In the genomic region with DNA sequence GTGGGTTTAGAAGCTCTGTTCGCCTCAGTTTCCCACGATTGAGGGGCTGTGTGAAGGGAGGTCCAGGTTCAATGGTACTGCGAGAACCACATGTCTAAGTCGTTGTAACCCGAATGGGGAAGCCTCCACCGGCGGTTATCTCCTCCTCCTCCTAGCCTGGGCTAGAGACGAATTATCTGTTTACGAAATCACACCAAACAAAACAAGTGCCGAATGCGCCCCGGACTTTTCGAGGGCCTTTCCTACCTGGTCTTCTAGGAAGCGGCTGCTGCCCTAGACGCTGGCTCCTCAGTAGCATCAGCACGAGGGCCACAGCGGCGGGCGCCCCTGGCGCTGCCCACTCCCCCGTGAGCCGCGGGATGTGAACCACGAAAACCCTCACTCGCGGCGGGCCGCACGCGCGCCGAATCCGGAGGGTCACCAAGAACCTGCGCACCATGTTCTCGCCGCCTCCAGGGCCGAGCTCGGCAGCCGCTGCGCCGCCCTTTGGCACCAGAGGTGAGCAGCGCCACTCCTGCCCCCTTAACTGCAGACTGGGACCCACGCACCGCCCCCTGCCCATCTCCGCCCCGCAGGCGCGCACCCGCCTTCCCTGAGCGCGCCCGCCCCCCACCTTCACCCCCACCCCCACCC, we compare ENCODE assay signal across 8 cellular contexts. TPM values are rescaled to one million over a fixed set of nuclear protein-coding genes. Genes with fewer than 3 reads are reported as not detected.
DNase-seq lines count a peak whose midpoint lies in the region; ATAC-seq, FAIRE-seq and TF ChIP-seq lines count a peak whose summit lies in the region.

A gene (minus strand): TSS at position 500 of the 633 bp plus-strand sequence.

- H3K27me3 Mint-ChIP-seq in immature natural killer cell (ENCODE audit: low read depth in 3 of 3), result peaks cover 20 to 43% (median 27%) of the 10 kb centered on the region in 3 donors

- in situ Hi-C loops in astrocyte of the cerebellum (cut with HindIII; ENCODE audit: low sequenced_read_pairs), result no loop called here

- peak within 1 kb of the TSS; percentile 93 to 99 (median 96) for H3K4me3 Mint-ChIP-seq in immature natural killer cell

- peak; percentile 86 for DNase-seq in DMS53 (lab: John Stamatoyannopoulos, UW)
- DNase-seq in SJCRH30, result peak in 1 of 2 experiments; percentile 84
- no peak for DNase-seq in astrocyte of the cerebellum (ENCODE audit: low read depth)
- peak; percentile 45 to 59 (median 50) for DNase-seq in immature natural killer cell
- DNase-seq in stimulated activated CD8-positive, alpha-beta memory T cell treated with anti-CD3 and anti-CD28 coated beads, Interleukin-4, amount 100 ng/mL, for 48 hours, result peak; percentile 70
- no peak for DNase-seq in RCC 7860 (ENCODE audit: low spot score)

- H3K36me3 Mint-ChIP-seq in immature natural killer cell, result peaks cover 0 to 6% (median 3%) of the 10 kb centered on the region in 3 donors

- no peaks in the 10 kb centered on the region for H3K27me3 ChIP-seq in SJCRH30

- H3K27ac Mint-ChIP-seq in immature natural killer cell, result peak within 1 kb of the TSS; percentile 86 to 96 (median 92)

- ATAC-seq in GM19452 (IDR thresholded peaks at IDR 0.05; ENCODE audit: unreplicated experiment), result peak; percentile 40
- peak; percentile 26 for ATAC-seq in HG03469 (IDR thresholded peaks at IDR 0.05; ENCODE audit: unreplicated experiment)

- peaks cover 0 to 2% (median 0%) of the 10 kb centered on the region in 6 donors for H3K9me3 Mint-ChIP-seq in immature natural killer cell

- peaks cover 26 to 30% of the 10 kb centered on the region in 2 donors for H3K4me1 Mint-ChIP-seq in immature natural killer cell

- peaks cover 10% of the 10 kb centered on the region; the same call in 1 of the 2 replicates for H3K4me1 ChIP-seq in SJCRH30

- TF ChIP-seq CTCF in astrocyte of the cerebellum (IDR thresholded peaks at IDR 0.05; ENCODE audit: low read depth, low read length, missing control alignments), result no peak

- FAIRE-seq in RCC 7860 (lab: Jason Lieb, UNC), result no peak

- H3K27ac ChIP-seq in SJCRH30, result peak within 1 kb of the TSS; percentile 95

- H3K4me3 ChIP-seq in SJCRH30 (peak within 1 kb of the TSS; percentile 96), astrocyte of the cerebellum (ENCODE audit: low read depth, low read length) (peak within 1 kb of the TSS; percentile 78)

- peaks cover 6% of the 10 kb centered on the region; the same call in 1 of the 2 replicates for H3K36me3 ChIP-seq in SJCRH30

- no peaks in the 10 kb centered on the region for H3K9me3 ChIP-seq in SJCRH30 (replicated peaks)

RNA-seq across cellular contexts. Expression of the gene that starts here (rescaled TPM):
- 107 and 128 TPM in 2 replicates for total RNA-seq in SJCRH30 (2014; rRNA removed; shearing (Covaris generic))
- polyA plus RNA-seq in immature natural killer cell, result 1 to 10 TPM; 2.3 to 8.3 (median 2.6) TPM

Comparison
In these comparisons a context has a peak if more than half of its experiments do, and no peak if none do; other contexts are left out.
1. DNase-seq: peak in DMS53 (single experiment), immature natural killer cell (3 of 3) and stimulated activated CD8-positive, alpha-beta memory T cell treated with anti-CD3 and anti-CD28 coated beads, Interleukin-4, amount 100 ng/mL, for 48 hours (single experiment); none in astrocyte of the cerebellum (single experiment) and RCC 7860 (single experiment).